ENCODE assay signal across 10 cellular contexts in the genomic region with DNA sequence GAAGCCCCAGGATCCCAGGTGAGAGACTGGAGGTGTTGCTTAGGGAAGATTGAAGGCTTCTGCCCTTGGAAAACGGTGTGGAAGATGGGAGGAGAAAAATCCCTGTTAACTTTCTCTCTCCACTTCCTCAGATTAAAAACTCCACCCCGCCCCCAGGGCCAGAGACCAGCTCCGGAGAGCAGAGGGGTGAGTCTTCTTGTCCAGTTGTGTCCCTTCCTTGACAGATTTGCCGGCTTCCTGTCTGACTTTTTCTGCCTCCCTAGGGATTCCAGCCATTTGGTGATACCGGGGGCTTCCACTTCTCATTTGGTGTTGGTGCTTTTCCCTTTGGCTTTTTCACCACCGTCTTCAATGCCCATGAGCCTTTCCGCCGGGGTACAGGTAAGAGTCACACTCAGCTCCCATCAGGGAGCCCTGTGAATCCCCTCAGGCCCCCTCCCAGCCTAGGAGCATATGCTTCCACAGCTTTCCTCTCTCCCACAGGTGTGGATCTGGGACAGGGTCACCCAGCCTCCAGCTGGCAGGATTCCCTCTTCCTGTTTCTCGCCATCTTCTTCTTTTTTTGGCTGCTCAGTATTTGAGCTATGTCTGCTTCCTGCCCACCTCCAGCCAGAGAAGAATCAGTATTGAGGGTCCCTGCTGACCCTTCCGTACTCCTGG. TPM values are rescaled to one million over a fixed set of nuclear protein-coding genes. Genes with fewer than 3 reads are reported as not detected.
DNase-seq lines count a peak whose midpoint lies in the region; ATAC-seq and TF ChIP-seq lines count a peak whose summit lies in the region.
"Had no signal": no experiment of that assay in that cellular context is flagged by ENCODE, and none has a peak within 500 bp of the region (broad histone marks: within the 10 kb centered on the region; RNA-seq: fewer than 3 reads in every experiment).

No MANE protein-coding gene starts in this region.

- TF ChIP-seq EP300 in upper lobe of left lung (IDR thresholded peaks at IDR 0.05) = no peak

- H3K9me3 ChIP-seq in left ventricle myocardium inferior (replicated peaks) (no peaks in the 10 kb centered on the region), upper lobe of left lung (no peaks in the 10 kb centered on the region)

- H3K4me1 Mint-ChIP-seq in activated T-helper 17 cell treated with anti-CD3 and anti-CD28 coated beads, Interleukin-2, amount 50 U/mL, for 72 hours = peaks cover 27% of the 10 kb centered on the region
- peaks cover 45% of the 10 kb centered on the region for H3K4me1 Mint-ChIP-seq in mesothelial cell of epicardium

- H3K27ac ChIP-seq in left ventricle myocardium inferior (replicated peaks) (peak overlapping the region; percentile 97), upper lobe of left lung (peak overlapping the region in 3 of 4 donors; percentile 18 to 97 (median 95))

- intact Hi-C loops in left ventricle myocardium inferior (cut with micrococcal nuclease) (no loop called here), left cardiac atrium (cut with DNase I) (no loop called here)

- H3K36me3 Mint-ChIP-seq in activated T-helper 17 cell treated with anti-CD3 and anti-CD28 coated beads, Interleukin-2, amount 50 U/mL, for 72 hours (ENCODE audit: low read depth) = peaks cover 73% of the 10 kb centered on the region
- peaks cover 11% of the 10 kb centered on the region for H3K36me3 Mint-ChIP-seq in mesothelial cell of epicardium

- 69 to 75% methylated on average over 10 of the region's 10 CpGs for WGBS in upper lobe of left lung, 2 donors

- peak overlapping the region; percentile 96 for H3K27ac Mint-ChIP-seq in activated T-helper 17 cell treated with anti-CD3 and anti-CD28 coated beads, Interleukin-2, amount 50 U/mL, for 72 hours
- no peak overlapping the region for H3K27ac Mint-ChIP-seq in mesothelial cell of epicardium

- H3K36me3 ChIP-seq in left ventricle myocardium inferior = peaks cover 30% of the 10 kb centered on the region
- H3K36me3 ChIP-seq in upper lobe of left lung = peaks cover 7 to 36% (median 22%) of the 10 kb centered on the region in 4 donors

- TF ChIP-seq CTCF in left ventricle myocardium inferior (IDR thresholded peaks at IDR 0.05; ENCODE audit: borderline replicate concordance) (no peak), mesothelial cell of epicardium (IDR thresholded peaks at IDR 0.05; ENCODE audit: unreplicated experiment) (no peak), upper lobe of left lung (IDR thresholded peaks at IDR 0.05) (no peak)

- H3K4me3 ChIP-seq in left ventricle myocardium inferior (peak overlapping the region; percentile 93), upper lobe of left lung (peak overlapping the region in 1 of 4 donors; percentile 80)
- H3K4me3 ChIP-seq: lung had no signal

- DNase-seq in left ventricle myocardium inferior = no peak
- DNase-seq in left cardiac atrium = no peak
- DNase-seq in mesothelial cell of epicardium (ENCODE audit: low spot score in 2 of 2, unreplicated experiment in 2 of 2) = no peak
- no peak for DNase-seq in upper lobe of left lung
- DNase-seq in hippocampal formation (lab: John Stamatoyannopoulos, UW) = no peak
- no peak for DNase-seq in NCI-H146 (lab: John Stamatoyannopoulos, UW)
- DNase-seq: NCI-H69 had no signal

- H3K9me3 Mint-ChIP-seq in activated T-helper 17 cell treated with anti-CD3 and anti-CD28 coated beads, Interleukin-2, amount 50 U/mL, for 72 hours = no peaks in the 10 kb centered on the region
- H3K9me3 Mint-ChIP-seq in mesothelial cell of epicardium = no peaks in the 10 kb centered on the region

- H3K27me3 Mint-ChIP-seq in activated T-helper 17 cell treated with anti-CD3 and anti-CD28 coated beads, Interleukin-2, amount 50 U/mL, for 72 hours = no peaks in the 10 kb centered on the region
- H3K27me3 Mint-ChIP-seq in mesothelial cell of epicardium (ENCODE audit: low read depth) = no peaks in the 10 kb centered on the region

- no peak for TF ChIP-seq POLR2A in upper lobe of left lung (IDR thresholded peaks at IDR 0.05)

- H3K27me3 ChIP-seq in left ventricle myocardium inferior (ENCODE audit: low read depth) (no peaks in the 10 kb centered on the region), upper lobe of left lung (no peaks in the 10 kb centered on the region)

- H3K4me1 ChIP-seq in left ventricle myocardium inferior (peaks cover 85% of the 10 kb centered on the region), upper lobe of left lung (peaks cover 41 to 63% (median 53%) of the 10 kb centered on the region in 4 donors)

- no peak for ATAC-seq in left cardiac atrium
- no peak for ATAC-seq in activated T-helper 17 cell treated with anti-CD3 and anti-CD28 coated beads, Interleukin-2, amount 50 U/mL, for 72 hours (replicated peaks)
- ATAC-seq in upper lobe of left lung (ENCODE audit: low FRiP score in 2 of 2) = no peak
- ATAC-seq in GM21576 (IDR thresholded peaks at IDR 0.05; ENCODE audit: unreplicated experiment) = no peak

- H3K4me3 Mint-ChIP-seq in activated T-helper 17 cell treated with anti-CD3 and anti-CD28 coated beads, Interleukin-2, amount 50 U/mL, for 72 hours = peak overlapping the region; percentile 90
- H3K4me3 Mint-ChIP-seq in mesothelial cell of epicardium = peak overlapping the region; percentile 92

RNA-seq across cellular contexts. Expression of gene RNF5, which starts 1.7 kb away (rescaled TPM):
- 76.0 TPM for total RNA-seq in left ventricle myocardium inferior
- total RNA-seq in left cardiac atrium = 10 to 100 TPM; 73.0 to 77.9 TPM
- total RNA-seq in activated T-helper 17 cell treated with anti-CD3 and anti-CD28 coated beads, Interleukin-2, amount 50 U/mL, for 72 hours = 10 to 100 TPM; 46.0 to 64.5 TPM
- total RNA-seq in mesothelial cell of epicardium = 60.7 to 62.8 TPM (median 62.1 TPM) in 3 replicates
- 10 to 100 TPM; 23.0 to 73.6 (median 59.1) TPM for total RNA-seq in upper lobe of left lung

RNA-seq across cellular contexts. Expression of gene AGPAT1, which starts 4.0 kb away (rescaled TPM):
- total RNA-seq in left ventricle myocardium inferior (43.0 TPM), left cardiac atrium (10 to 100 TPM; 54.8 to 58.1 TPM), mesothelial cell of epicardium (63.2 to 69.0 TPM (median 64.6 TPM) in 3 replicates), upper lobe of left lung (10 to 100 TPM; 25.9 to 54.5 (median 32.6) TPM)
- 10 to 100 TPM; 26.8 to 37.5 TPM for total RNA-seq in activated T-helper 17 cell treated with anti-CD3 and anti-CD28 coated beads, Interleukin-2, amount 50 U/mL, for 72 hours

RNA-seq across cellular contexts. Expression of gene AGER, which starts 4.2 kb away (rescaled TPM):
- total RNA-seq in left ventricle myocardium inferior (1.8 TPM), left cardiac atrium (1 to 10 TPM; 2.4 to 2.8 TPM), mesothelial cell of epicardium (23.7 to 28.1 TPM (median 27.5 TPM) in 3 replicates), upper lobe of left lung (1,000 to 10,000 TPM in 5 of 6 donors, 100 to 1,000 TPM in 1; 543 to 2,806 (median 1,294) TPM)
- total RNA-seq in activated T-helper 17 cell treated with anti-CD3 and anti-CD28 coated beads, Interleukin-2, amount 50 U/mL, for 72 hours = 10 to 100 TPM; 19.3 to 50.2 TPM

RNA-seq across cellular contexts. Expression of gene PBX2, which starts 10.1 kb away (rescaled TPM):
- 36.5 TPM for total RNA-seq in left ventricle myocardium inferior
- 10 to 100 TPM; 43.7 to 47.7 TPM for total RNA-seq in left cardiac atrium
- total RNA-seq in activated T-helper 17 cell treated with anti-CD3 and anti-CD28 coated beads, Interleukin-2, amount 50 U/mL, for 72 hours = 100 to 1,000 TPM in 1 of 2 donors, 10 to 100 TPM in 1; 53.0 to 135 TPM
- 236 to 250 TPM (median 246 TPM) in 3 replicates for total RNA-seq in mesothelial cell of epicardium
- total RNA-seq in upper lobe of left lung = 100 to 1,000 TPM in 1 of 6 donors, 10 to 100 TPM in 5; 78.6 to 147 (median 93.4) TPM

RNA-seq across cellular contexts. Expression of gene GPSM3, which starts 12.6 kb away (rescaled TPM):
- total RNA-seq in left ventricle myocardium inferior (5.0 TPM), left cardiac atrium (10 to 100 TPM in 1 of 2 donors, 1 to 10 TPM in 1; 8.5 to 15.8 TPM), mesothelial cell of epicardium (7.6 to 10.1 TPM (median 8.6 TPM) in 3 replicates), upper lobe of left lung (10 to 100 TPM; 18.9 to 80.4 (median 30.6) TPM)
- total RNA-seq in activated T-helper 17 cell treated with anti-CD3 and anti-CD28 coated beads, Interleukin-2, amount 50 U/mL, for 72 hours = 100 to 1,000 TPM; 136 to 227 TPM

Comparison
In these comparisons a context has a peak if more than half of its experiments do, and no peak if none do; other contexts are left out.
1. RNA of gene AGER, which starts 4.2 kb away (total RNA-seq): 543 to 2,806 TPM in upper lobe of left lung; 19.3 to 50.2 TPM in activated T-helper 17 cell treated with anti-CD3 and anti-CD28 coated beads, Interleukin-2, amount 50 U/mL, for 72 hours, 23.7 to 28.1 TPM in mesothelial cell of epicardium, 2.4 to 2.8 TPM in left cardiac atrium and 1.8 TPM in left ventricle myocardium inferior (single experiment); every median in the first group is over 10 times any median in the second.